11 cellular contexts compared by ENCODE assay signal in the genomic region with DNA sequence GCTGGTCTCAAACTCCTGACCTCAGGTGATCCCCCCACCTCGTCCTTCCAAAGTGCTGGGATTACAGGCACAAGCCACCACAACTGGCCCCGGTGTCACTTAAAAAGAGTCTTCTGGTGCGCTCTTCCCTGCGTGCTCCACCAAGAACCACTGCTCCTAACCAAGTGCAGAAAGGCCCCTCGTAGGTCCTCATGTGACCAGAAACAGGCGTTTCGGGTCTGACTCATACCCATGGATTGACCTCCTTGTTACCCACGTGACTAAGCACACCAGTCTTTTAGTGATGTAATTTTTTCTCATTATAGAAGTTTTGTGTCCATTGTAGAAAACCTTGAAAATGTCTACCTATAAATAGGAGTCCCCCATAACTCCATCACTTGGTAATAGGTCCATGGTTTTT. TPM values are rescaled to one million over a fixed set of nuclear protein-coding genes. Genes with fewer than 3 reads are reported as not detected.
DNase-seq lines count a peak whose midpoint lies in the region; ATAC-seq and TF ChIP-seq lines count a peak whose summit lies in the region.
"Had no signal": no experiment of that assay in that cellular context is flagged by ENCODE, and none has a peak within 500 bp of the region (broad histone marks: within the 10 kb centered on the region; RNA-seq: fewer than 3 reads in every experiment).

No MANE protein-coding gene starts in this region.

- intact Hi-C loops in A673 (cut with micrococcal nuclease; ENCODE audit: unreplicated experiment) (loop anchor here (5.0 kb wide), 1 partner anchor 110 kb away; no protein-coding TSS in a partner anchor), posterior vena cava (cut with DNase I) (loop anchor here in 1 of 2 donors (5.0 kb wide), 1 partner anchor 110 kb away; no protein-coding TSS in a partner anchor)

- peak overlapping the region; percentile 51 for H2BK12ac ChIP-seq in H9 (ENCODE audit: insufficient read length, low read depth, low read length)

- no peak overlapping the region for H3K27ac ChIP-seq in A673 (ENCODE audit: low read depth, low read length, poor library complexity, severe bottlenecking)
- H3K27ac ChIP-seq in H9 (ENCODE audit: insufficient read length, low read depth, low read length) = no peak overlapping the region
- no peak overlapping the region for H3K27ac ChIP-seq in RWPE1
- H3K27ac ChIP-seq in foreskin keratinocyte = no peak overlapping the region

- no peak overlapping the region for H2AK5ac ChIP-seq in H9 (ENCODE audit: insufficient read length, low read length)

- TF ChIP-seq CTCF in A673 (conservative IDR thresholded peaks at IDR 0.05; ENCODE audit: low read depth, low read length) (no peak), H9 (conservative IDR thresholded peaks at IDR 0.05) (no peak), RWPE1 (conservative IDR thresholded peaks at IDR 0.05; ENCODE audit: low read depth) (no peak), foreskin keratinocyte (conservative IDR thresholded peaks at IDR 0.05) (no peak)

- H3K23ac ChIP-seq in H9 (ENCODE audit: insufficient read length, low read depth, low read length) = no peak overlapping the region

- no peak overlapping the region for H4K5ac ChIP-seq in H9 (ENCODE audit: insufficient read length, low read depth, low read length)

- no peak overlapping the region for H3K4ac ChIP-seq in H9 (ENCODE audit: low read depth, low read length)

- no peaks in the 10 kb centered on the region for H3K79me2 ChIP-seq in H9 (ENCODE audit: insufficient read depth, low read length)

- no peak overlapping the region for H4K8ac ChIP-seq in H9 (replicated peaks; ENCODE audit: insufficient read length, low read depth, low read length)

- H2BK120ac ChIP-seq in H9 (ENCODE audit: low read depth, low read length, poor library complexity, severe bottlenecking) = no peak overlapping the region

- H3K27me3 ChIP-seq in A673 (replicated peaks; ENCODE audit: insufficient read depth, low read depth, low read length, poor library complexity) = no peaks in the 10 kb centered on the region
- H3K27me3 ChIP-seq in H9 (ENCODE audit: insufficient read depth, low read length) = no peaks in the 10 kb centered on the region
- H3K27me3 ChIP-seq in foreskin keratinocyte = peaks cover 19% of the 10 kb centered on the region

- no peak overlapping the region for H4K91ac ChIP-seq in H9 (ENCODE audit: insufficient read length, low read depth, low read length)

- no peak overlapping the region for H3K14ac ChIP-seq in H9 (ENCODE audit: insufficient read depth, low read length)

- no peak overlapping the region for H3K4me3 ChIP-seq in A673 (ENCODE audit: low read depth, low read length, poor library complexity, severe bottlenecking)

- peaks cover 5% of the 10 kb centered on the region; the same call in 1 of the 2 replicates for H3K27me3 Mint-ChIP-seq in H9 (ENCODE audit: low read depth)

- H2AFZ ChIP-seq in H9 (ENCODE audit: low read length) = no peak overlapping the region

- no peak overlapping the region for H3K9ac ChIP-seq in H9 (ENCODE audit: extremely low read depth, insufficient read length, low read length)

- H3K4me2 ChIP-seq in H9 (ENCODE audit: insufficient read depth, insufficient read length, low read length) = no peak overlapping the region

- no peak overlapping the region for H3K56ac ChIP-seq in H9 (ENCODE audit: insufficient read length, low read depth, low read length)

- no peaks in the 10 kb centered on the region for H3K36me3 ChIP-seq in A673 (ENCODE audit: insufficient read depth, low read length, poor library complexity, severe bottlenecking)

- peak overlapping the region in 1 of 3 experiments; percentile 90; a peak in 1 of 7 replicates for H3K27ac Mint-ChIP-seq in H9
- H3K27ac Mint-ChIP-seq: CD8-positive, alpha-beta T cell had no signal

- no peaks in the 10 kb centered on the region for H3K79me1 ChIP-seq in H9 (ENCODE audit: insufficient read depth, low read depth, low read length, poor library complexity, severe bottlenecking)

- no peaks in the 10 kb centered on the region for H3K23me2 ChIP-seq in H9 (ENCODE audit: insufficient read length, low read depth, low read length, poor library complexity, severe bottlenecking)

- H3K4me1 Mint-ChIP-seq in H9 = peaks cover 27 to 28% of the 10 kb centered on the region in 2 experiments

- WGBS in H9 (ENCODE audit: extremely low coverage, insufficient read length, low lambda C conversion rate) = no CpG with 5 or more reads among the region's 8 CpGs

- H3K4me1 ChIP-seq in A673 (ENCODE audit: insufficient read depth, low read length, poor library complexity, severe bottlenecking) = no peaks in the 10 kb centered on the region
- peaks cover 5% of the 10 kb centered on the region; the same call in 1 of the 2 replicates for H3K4me1 ChIP-seq in H9 (ENCODE audit: insufficient read depth, low read length)
- no peaks in the 10 kb centered on the region for H3K4me1 ChIP-seq in foreskin keratinocyte

- H2BK15ac ChIP-seq in H9 (ENCODE audit: low read depth, low read length) = no peak overlapping the region

- POLR2A ChIA-PET in A673 (lab: Charles Lee; ENCODE audit: low non-redundant PET) (no interaction called here), RWPE1 (lab: Yijun Ruan, JAX; ENCODE audit: low non-redundant PET) (no interaction called here)

- H3K18ac ChIP-seq in H9 (ENCODE audit: insufficient read length, low read depth, low read length) = no peak overlapping the region

- H3K4me3 Mint-ChIP-seq in H9 = no peak overlapping the region
- H3K4me3 Mint-ChIP-seq: CD8-positive, alpha-beta T cell had no signal

- no peak overlapping the region for H2BK20ac ChIP-seq in H9 (ENCODE audit: low read depth, low read length, poor library complexity, severe bottlenecking)

- H2BK5ac ChIP-seq in H9 (ENCODE audit: insufficient read length, low read length) = no peak overlapping the region

- H4K20me1 ChIP-seq in H9 (ENCODE audit: control insufficient read depth, insufficient read depth, insufficient read length) = no peaks in the 10 kb centered on the region

- H3T11ph ChIP-seq in H9 (ENCODE audit: low read length) = no peak overlapping the region

- no peaks in the 10 kb centered on the region for H3K9me3 ChIP-seq in A673 (ENCODE audit: low read depth, low read length, poor library complexity, severe bottlenecking)
- H3K9me3 ChIP-seq in H9 (ENCODE audit: control insufficient read depth, low read depth, low read length) = no peaks in the 10 kb centered on the region

- BruUV-seq in A673 (replicated peaks; lab: Mats Ljungman, UMichigan) = no TSS peak

- ATAC-seq in foreskin keratinocyte (peak; percentile 52), HG03175 (IDR thresholded peaks at IDR 0.05; ENCODE audit: unreplicated experiment) (no peak), HG02642 (IDR thresholded peaks at IDR 0.05; ENCODE audit: poor library complexity, unreplicated experiment) (no peak)
- ATAC-seq: CD8-positive, alpha-beta T cell had no signal

- H3K9me3 Mint-ChIP-seq in H9 = no peaks in the 10 kb centered on the region
- H3K9me3 Mint-ChIP-seq: CD8-positive, alpha-beta T cell had no signal

- no peaks in the 10 kb centered on the region; a peak in 1 of 7 replicates for H3K36me3 Mint-ChIP-seq in H9 (ENCODE audit: insufficient read depth in 1 of 3, low read depth in 3 of 3)
- H3K36me3 Mint-ChIP-seq: CD8-positive, alpha-beta T cell had no signal

- CTCF ChIA-PET in A673 (lab: Charles Lee) = interaction anchor here (0.6 kb wide), 1 partner anchor 59 kb away, joined by 3 read pairs; no protein-coding TSS in a partner anchor
- CTCF ChIA-PET in RWPE1 (lab: Yijun Ruan, JAX) = interaction anchor here (0.6 to 1.4 kb wide), 4 partner anchors 9 to 45 kb away, joined by 3 to 9 read pairs (median 6); no protein-coding TSS in a partner anchor

- peak; percentile 16 for DNase-seq in A673 (ENCODE audit: low spot score)
- no peak for DNase-seq in H9
- DNase-seq in RWPE1 (ENCODE audit: low spot score) = peak; percentile 77
- DNase-seq in foreskin keratinocyte = peak in 1 of 2 donors; percentile 49
- no peak for DNase-seq in posterior vena cava (ENCODE audit: low spot score)
- no peak for DNase-seq in NCI-H146 (lab: John Stamatoyannopoulos, UW)
- DNase-seq: activated T-cell treated with anti-CD3 and anti-CD28 coated beads, Interleukin-2, amount 50 U/mL, for 1 hour; CD8-positive, alpha-beta T cell; right cardiac atrium had no signal

RNA-seq across cellular contexts. Expression of gene FKBP6, which starts 13.9 kb away (rescaled TPM):
- not detected in 2 replicates for total RNA-seq in A673 (2021)
- total RNA-seq in H9 (2021) = not detected in 2 replicates
- total RNA-seq in foreskin keratinocyte = not detected in 2 replicates
- polyA plus RNA-seq in foreskin keratinocyte = 0.07 TPM in 1 of 2 replicates, not detected in the other
- total RNA-seq in posterior vena cava = not detected
- total RNA-seq: CD8-positive, alpha-beta T cell; right cardiac atrium had no signal
- polyA plus RNA-seq: right cardiac atrium had no signal

RNA-seq across cellular contexts. Expression of gene TRIM50, which starts 14.0 kb away (rescaled TPM):
- not detected in 2 replicates for total RNA-seq in A673 (2021)
- not detected in 2 replicates for total RNA-seq in H9 (2021)
- total RNA-seq in foreskin keratinocyte = not detected in 2 replicates
- polyA plus RNA-seq in foreskin keratinocyte = not detected in 2 replicates
- under 1 TPM in 1 of 2 donors, not detected in 1; 0.32 TPM for total RNA-seq in posterior vena cava
- total RNA-seq: CD8-positive, alpha-beta T cell had no signal

RNA-seq across cellular contexts. Expression of gene NSUN5, which starts 33.3 kb away (rescaled TPM):
- total RNA-seq in A673 (2021) (28.9 and 32.7 TPM in 2 replicates), H9 (2021) (64.2 and 66.8 TPM in 2 replicates), foreskin keratinocyte (31.1 and 34.0 TPM in 2 replicates), posterior vena cava (10 to 100 TPM; 12.4 to 14.1 TPM)
- polyA plus RNA-seq in foreskin keratinocyte = 40.4 and 41.8 TPM in 2 replicates

Comparison
In these comparisons a context has a peak if more than half of its experiments do, and no peak if none do; other contexts are left out.
1. DNase-seq: peak in A673 (single experiment) and RWPE1 (single experiment); none in H9 (single experiment), posterior vena cava (single experiment) and NCI-H146 (single experiment).